ENCODE assay signal across 8 cellular contexts in the genomic region with DNA sequence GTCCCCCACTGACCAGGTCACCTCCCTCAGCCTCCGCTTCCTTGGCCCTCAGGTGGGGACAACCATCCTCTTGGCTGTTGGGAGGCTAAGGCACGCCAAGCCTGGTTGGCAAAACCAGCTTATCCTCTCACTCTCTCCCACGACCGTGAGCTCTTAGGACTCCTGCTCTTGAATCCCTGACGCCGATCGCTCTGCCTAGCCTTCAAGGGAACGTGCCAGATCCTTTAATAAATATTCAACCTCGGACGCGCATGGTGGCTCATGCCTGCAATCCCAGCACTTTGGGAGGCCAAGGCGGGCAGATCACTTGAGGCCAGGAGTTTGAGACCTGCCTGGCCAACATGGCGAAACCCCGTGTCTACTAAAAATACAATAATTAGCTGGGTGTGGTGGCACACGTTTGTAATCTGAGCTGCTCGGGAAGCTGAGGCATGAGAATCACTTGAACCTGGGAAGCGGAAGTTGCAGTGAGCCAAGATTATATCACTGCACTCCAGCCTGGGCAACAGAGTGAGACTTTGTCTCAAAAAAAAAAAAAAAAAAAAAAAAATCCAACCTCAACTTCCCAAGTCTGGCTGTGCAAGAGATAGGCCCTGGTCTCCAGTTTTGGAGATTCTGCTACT. TPM values are rescaled to one million over a fixed set of nuclear protein-coding genes. Genes with fewer than 3 reads are reported as not detected.
A peak's percentile ranks its signal among the peaks of the same experiment; 100 is the strongest.
DNase-seq lines count a peak whose midpoint lies in the region; ATAC-seq and TF ChIP-seq lines count a peak whose summit lies in the region.
"Not testable (repeated sequence)": the region's sequence is repeated elsewhere in the genome, so short reads cannot be mapped to it uniquely, and the experiment has no call there.

No MANE protein-coding gene starts in this region.

- H2AFZ ChIP-seq in parathyroid adenoma: not testable (repeated sequence)

- peak overlapping the region; percentile 11 for H3K27ac ChIP-seq in C4-2B
- H3K27ac ChIP-seq in parathyroid adenoma: peak overlapping the region; percentile 94
- peak overlapping the region; percentile 40 to 91 for H3K27ac ChIP-seq in thoracic aorta

- ATAC-seq in T-helper 17 cell; thoracic aorta (ENCODE audit: insufficient number of reproducible peaks, low FRiP score, low read depth): not testable (repeated sequence)

- intact Hi-C loops in MCF 10A (cut with micrococcal nuclease): not testable (repeated sequence)

- H3K9me3 ChIP-seq in T-helper 17 cell (ENCODE audit: control insufficient read depth, low read length, poor library complexity, severe bottlenecking); parathyroid adenoma (ENCODE audit: control insufficient read depth, low read length); thoracic aorta: not testable (repeated sequence)

- peak; percentile 14 for DNase-seq in HT1080 (ENCODE audit: low read depth)
- DNase-seq in T-helper 17 cell; MCF 10A (ENCODE audit: unreplicated experiment); thoracic aorta (ENCODE audit: low spot score): not testable (repeated sequence)
- DNase-seq in epithelial cell of proximal tubule (ENCODE audit: low read depth): peak; percentile 61
- DNase-seq in left kidney (ENCODE audit: low read depth, low spot score): peak; percentile 66

- H3K79me2 ChIP-seq in parathyroid adenoma: peaks cover 96% of the 10 kb centered on the region

- not testable (repeated sequence) for H3K36me3 Mint-ChIP-seq in T-helper 17 cell (ENCODE audit: low read depth)
- peaks cover 10% of the 10 kb centered on the region for H3K36me3 Mint-ChIP-seq in MCF 10A (ENCODE audit: insufficient read depth, unreplicated experiment)

- H3K9ac ChIP-seq in parathyroid adenoma: not testable (repeated sequence)

- not testable (repeated sequence) for H3K27me3 ChIP-seq in parathyroid adenoma (ENCODE audit: control insufficient read depth, insufficient read depth, low read length); thoracic aorta (replicated peaks; ENCODE audit: insufficient read depth)

- peaks cover 35% of the 10 kb centered on the region for H3K4me1 Mint-ChIP-seq in T-helper 17 cell
- peaks cover 31% of the 10 kb centered on the region for H3K4me1 Mint-ChIP-seq in MCF 10A (ENCODE audit: insufficient read depth, unreplicated experiment)

- not testable (repeated sequence) for H3K4me3 ChIP-seq in epithelial cell of proximal tubule (ENCODE audit: low read depth, low read length)
- peak overlapping the region; percentile 17 for H3K4me3 ChIP-seq in parathyroid adenoma (ENCODE audit: low read depth, low read length)
- peak overlapping the region; percentile 19 for H3K4me3 ChIP-seq in thoracic aorta

- peak overlapping the region; percentile 42 for H3K4me2 ChIP-seq in parathyroid adenoma (ENCODE audit: low read length)

- H3K27ac Mint-ChIP-seq in T-helper 17 cell (peak overlapping the region; percentile 27), MCF 10A (ENCODE audit: low read depth, unreplicated experiment) (peak overlapping the region; percentile 59)

- CTCF ChIA-PET in MCF 10A (lab: Yijun Ruan, JAX): interaction anchor here (0.6 to 4.8 kb wide), 5 partner anchors 8 to 206 kb away, joined by 3 to 37 read pairs (median 4); no protein-coding TSS in a partner anchor

- POLR2A ChIA-PET in MCF 10A (lab: Yijun Ruan, JAX): interaction anchor here (0.7 kb wide), 1 partner anchor 321 kb away, joined by 3 read pairs; no protein-coding TSS in a partner anchor

- not testable (repeated sequence) for H3K27me3 Mint-ChIP-seq in T-helper 17 cell; MCF 10A (ENCODE audit: insufficient read depth, unreplicated experiment)

- not testable (repeated sequence) for H3K36me3 ChIP-seq in parathyroid adenoma (ENCODE audit: control insufficient read depth, insufficient read depth, low read length); thoracic aorta

- not testable (repeated sequence) for BruUV-seq in MCF 10A (replicated peaks; lab: Mats Ljungman, UMichigan)

- H3K4me3 Mint-ChIP-seq in T-helper 17 cell; MCF 10A (ENCODE audit: unreplicated experiment): not testable (repeated sequence)

- not testable (repeated sequence) for TF ChIP-seq CTCF in C4-2B (conservative IDR thresholded peaks at IDR 0.05); MCF 10A (IDR thresholded peaks at IDR 0.05; ENCODE audit: unreplicated experiment); epithelial cell of proximal tubule (conservative IDR thresholded peaks at IDR 0.05; ENCODE audit: low read depth, low read length); parathyroid adenoma (IDR thresholded peaks at IDR 0.05); thoracic aorta (IDR thresholded peaks at IDR 0.05)

- not testable (repeated sequence) for H3K9me3 Mint-ChIP-seq in MCF 10A (ENCODE audit: unreplicated experiment)

- H3K4me1 ChIP-seq in parathyroid adenoma: peaks cover 97% of the 10 kb centered on the region
- H3K4me1 ChIP-seq in thoracic aorta (ENCODE audit: control insufficient read depth in 1 of 2, low read depth in 2 of 2): peaks cover 29 to 57% of the 10 kb centered on the region in 2 donors

RNA-seq across cellular contexts. Expression of a gene that starts 19.0 kb away (rescaled TPM):
- 34.5 and 35.5 TPM in 2 replicates for total RNA-seq in HT1080 (2014; rRNA removed; shearing (Covaris generic))
- polyA plus RNA-seq in HT1080 (2015; cell fraction: cytosol; rRNA removed): 37.1 and 40.4 TPM in 2 replicates
- polyA plus RNA-seq in HT1080 (2015; cell fraction: nucleus; rRNA removed): 39.6 and 43.2 TPM in 2 replicates
- total RNA-seq in T-helper 17 cell: 10 to 100 TPM; 13.1 to 19.4 TPM
- 35.6 and 36.9 TPM in 2 replicates for total RNA-seq in MCF 10A (2022)
- total RNA-seq in epithelial cell of proximal tubule: 26.4 and 27.7 TPM in 2 replicates
- 10 to 100 TPM; 62.4 to 78.8 TPM for total RNA-seq in thoracic aorta

RNA-seq across cellular contexts. Expression of a gene that starts 22.2 kb away (rescaled TPM):
- total RNA-seq in HT1080 (2014; rRNA removed; shearing (Covaris generic)): 10.8 and 13.8 TPM in 2 replicates
- polyA plus RNA-seq in HT1080 (2015; cell fraction: cytosol; rRNA removed): 2.8 and 4.8 TPM in 2 replicates
- 12.0 and 13.5 TPM in 2 replicates for polyA plus RNA-seq in HT1080 (2015; cell fraction: nucleus; rRNA removed)
- total RNA-seq in T-helper 17 cell (10 to 100 TPM in 1 of 2 donors, 1 to 10 TPM in 1; 7.0 to 10.0 TPM), MCF 10A (2022) (6.0 and 8.0 TPM in 2 replicates), epithelial cell of proximal tubule (8.4 and 9.4 TPM in 2 replicates), thoracic aorta (10 to 100 TPM; 16.6 to 18.1 TPM)

Comparison
In these comparisons a context has a peak if more than half of its experiments do, and no peak if none do; other contexts are left out.
1. H3K27ac ChIP-seq: peak in every context shown above with its lines; median percentile 94 in parathyroid adenoma; 66 in thoracic aorta; 11 in C4-2B.